1 cellular context compared by ENCODE assay signal in genomic region chr1:206012086-206012859, GRCh38.
TF ChIP-seq lines count a peak whose summit lies in the region.

No MANE protein-coding gene starts in this region.

TF ChIP-seq in K562, 482 proteins besides CTCF, POLR2A, EP300 and RAD21 (continued from another document):
- TF ChIP-seq L3MBTL2 (IDR thresholded peaks at IDR 0.05) = peak; percentile 81
- TF ChIP-seq NFYB (IDR thresholded peaks at IDR 0.05; ENCODE audit: extremely low read depth, insufficient read length) = no peak
- peak; percentile 59; the same call in 1 of the 2 replicates for TF ChIP-seq MYNN (IDR thresholded peaks at IDR 0.05)
- TF ChIP-seq MYNN (CRISPR knock-in tag; IDR thresholded peaks at IDR 0.05) = no peak
- peak; percentile 79; the same call in 1 of the 2 replicates for TF ChIP-seq ELF4 (CRISPR knock-in tag; IDR thresholded peaks at IDR 0.05)
- peak; percentile 54; the same call in 1 of the 2 replicates for TF ChIP-seq ZBTB9 (CRISPR knock-in tag; IDR thresholded peaks at IDR 0.05)
- TF ChIP-seq ZNF740 (CRISPR knock-in tag; IDR thresholded peaks at IDR 0.05) = 0 out of 2 replicates have a peak, but pooled peaks have one; percentile 25
- TF ChIP-seq ZNF740 (tag; IDR thresholded peaks at IDR 0.05) = no peak
- no peak for TF ChIP-seq HMGN3 (IDR thresholded peaks at IDR 0.05; ENCODE audit: borderline replicate concordance, extremely low read depth, insufficient read length, low read depth, low read length)
- peak; percentile 57; the same call in 1 of the 2 replicates for TF ChIP-seq RNF2 (IDR thresholded peaks at IDR 0.05)
- peak; percentile 13; the same call in 1 of the 2 replicates for TF ChIP-seq TEAD4 (IDR thresholded peaks at IDR 0.05; ENCODE audit: low read length)
- no peak; the same call in 1 of the 2 replicates for TF ChIP-seq TEAD4 (CRISPR knock-in tag; IDR thresholded peaks at IDR 0.05; ENCODE audit: borderline replicate concordance)
- 0 out of 2 replicates have a peak, but pooled peaks have one; percentile 32 for TF ChIP-seq ZNF232 (CRISPR knock-in tag; IDR thresholded peaks at IDR 0.05)
